8 cellular contexts compared by ENCODE assay signal in the genomic region with DNA sequence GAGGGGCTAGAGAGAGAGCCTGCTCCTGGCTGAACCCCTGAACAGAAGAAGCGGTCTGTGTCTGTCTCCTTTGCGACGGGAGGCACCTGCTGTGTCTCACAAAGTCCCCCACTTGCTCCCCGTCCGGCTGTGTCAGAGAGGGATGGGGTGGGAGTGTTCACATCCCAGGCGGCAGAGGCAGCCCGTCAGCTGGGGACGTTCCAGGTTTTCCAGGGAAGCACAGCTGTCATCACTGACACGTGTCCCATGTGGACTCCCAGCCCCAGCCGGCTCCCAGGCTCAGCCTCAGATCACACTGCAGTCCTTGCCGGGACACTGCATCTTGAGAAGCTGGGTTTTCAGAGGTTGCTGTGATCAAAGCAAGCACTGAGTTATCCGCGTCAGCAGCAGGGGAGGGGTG. TPM values are rescaled to one million over a fixed set of nuclear protein-coding genes. Genes with fewer than 3 reads are reported as not detected.
DNase-seq lines count a peak whose midpoint lies in the region; ATAC-seq and TF ChIP-seq lines count a peak whose summit lies in the region.

No MANE protein-coding gene starts in this region.

- CTCF ChIA-PET in T-cell (lab: Charles Lee), result no interaction called here

- TF ChIP-seq CTCF in glutamatergic neuron (IDR thresholded peaks at IDR 0.05; ENCODE audit: partially characterized antibody, unreplicated experiment), result no peak

- no peaks in the 10 kb centered on the region for H3K27me3 Mint-ChIP-seq in activated T-cell treated with anti-CD3 and anti-CD28 coated beads, Interleukin-2, amount 50 U/mL, for 24 hours
- no peaks in the 10 kb centered on the region for H3K27me3 Mint-ChIP-seq in T-cell
- peaks cover 6% of the 10 kb centered on the region for H3K27me3 Mint-ChIP-seq in glutamatergic neuron (ENCODE audit: unreplicated experiment)
- H3K27me3 Mint-ChIP-seq in stimulated activated naive CD8-positive, alpha-beta T cell treated with anti-CD3 and anti-CD28 coated beads, Interleukin-15, amount 100 ng/mL, for 72 hours, result no peaks in the 10 kb centered on the region

- H3K4me1 Mint-ChIP-seq in activated T-cell treated with anti-CD3 and anti-CD28 coated beads, Interleukin-2, amount 50 U/mL, for 24 hours (ENCODE audit: low read depth), result peaks cover 23% of the 10 kb centered on the region
- H3K4me1 Mint-ChIP-seq in T-cell (peaks cover 12 to 19% (median 18%) of the 10 kb centered on the region in 3 donors), glutamatergic neuron (ENCODE audit: low read depth, unreplicated experiment) (peaks cover 4% of the 10 kb centered on the region)
- peaks cover 41% of the 10 kb centered on the region for H3K4me1 Mint-ChIP-seq in stimulated activated naive CD8-positive, alpha-beta T cell treated with anti-CD3 and anti-CD28 coated beads, Interleukin-15, amount 100 ng/mL, for 72 hours

- ATAC-seq in T-cell (replicated peaks in 1 of 4), result no peak
- no peak for ATAC-seq in stimulated activated naive CD8-positive, alpha-beta T cell treated with anti-CD3 and anti-CD28 coated beads, Interleukin-15, amount 100 ng/mL, for 72 hours

- peaks cover 59% of the 10 kb centered on the region for H3K36me3 Mint-ChIP-seq in activated T-cell treated with anti-CD3 and anti-CD28 coated beads, Interleukin-2, amount 50 U/mL, for 24 hours (ENCODE audit: low read depth)
- peaks cover 11% of the 10 kb centered on the region for H3K36me3 Mint-ChIP-seq in T-cell
- no peaks in the 10 kb centered on the region for H3K36me3 Mint-ChIP-seq in glutamatergic neuron (ENCODE audit: unreplicated experiment)

- no peaks in the 10 kb centered on the region for H3K9me3 Mint-ChIP-seq in activated T-cell treated with anti-CD3 and anti-CD28 coated beads, Interleukin-2, amount 50 U/mL, for 24 hours
- H3K9me3 Mint-ChIP-seq in T-cell, result no peaks in the 10 kb centered on the region
- H3K9me3 Mint-ChIP-seq in glutamatergic neuron (ENCODE audit: unreplicated experiment), result peaks cover 12% of the 10 kb centered on the region
- H3K9me3 Mint-ChIP-seq in stimulated activated naive CD8-positive, alpha-beta T cell treated with anti-CD3 and anti-CD28 coated beads, Interleukin-15, amount 100 ng/mL, for 72 hours, result no peaks in the 10 kb centered on the region

- H3K4me3 Mint-ChIP-seq in activated T-cell treated with anti-CD3 and anti-CD28 coated beads, Interleukin-2, amount 50 U/mL, for 24 hours, result peak overlapping the region; percentile 91
- H3K4me3 Mint-ChIP-seq in T-cell (peak overlapping the region; percentile 83 to 97 (median 93)), glutamatergic neuron (ENCODE audit: unreplicated experiment) (peak overlapping the region; percentile 90)
- H3K4me3 Mint-ChIP-seq in stimulated activated naive CD8-positive, alpha-beta T cell treated with anti-CD3 and anti-CD28 coated beads, Interleukin-15, amount 100 ng/mL, for 72 hours, result peak overlapping the region; percentile 96 to 97

- peak overlapping the region; percentile 99 for H3K27ac Mint-ChIP-seq in activated T-cell treated with anti-CD3 and anti-CD28 coated beads, Interleukin-2, amount 50 U/mL, for 24 hours
- H3K27ac Mint-ChIP-seq in T-cell (peak overlapping the region in 1 of 2 donors; percentile 34), glutamatergic neuron (ENCODE audit: unreplicated experiment) (peak overlapping the region; percentile 85)
- no peak overlapping the region for H3K27ac Mint-ChIP-seq in stimulated activated naive CD8-positive, alpha-beta T cell treated with anti-CD3 and anti-CD28 coated beads, Interleukin-15, amount 100 ng/mL, for 72 hours

- DNase-seq in activated T-cell treated with anti-CD3 and anti-CD28 coated beads, Interleukin-2, amount 50 U/mL, for 24 hours, result no peak
- DNase-seq in activated T-cell treated with anti-CD3 and anti-CD28 coated beads, Interleukin-2, amount 50 U/mL, for 48 hours, result no peak
- DNase-seq in T-cell, result no peak
- peak; percentile 73 for DNase-seq in glutamatergic neuron
- DNase-seq in stimulated activated naive CD8-positive, alpha-beta T cell treated with anti-CD3 and anti-CD28 coated beads, Interleukin-15, amount 100 ng/mL, for 72 hours, result no peak
- DNase-seq in putamen (ENCODE audit: low spot score), result no peak
- DNase-seq in superior temporal gyrus (ENCODE audit: extremely low spot score), result no peak
- DNase-seq in stimulated activated CD4-positive, alpha-beta T cell treated with anti-CD3 and anti-CD28 coated beads, Interleukin-4, amount 100 ng/mL, for 24 hours, result no peak

- POLR2A ChIA-PET in T-cell (lab: Charles Lee), result no interaction called here

RNA-seq across cellular contexts. Expression of a gene that starts 1.6 kb away (rescaled TPM):
- 10 to 100 TPM; 36.0 to 73.0 (median 56.1) TPM for total RNA-seq in T-cell
- total RNA-seq in glutamatergic neuron (ENCODE audit: unreplicated experiment), result 101 TPM

RNA-seq across cellular contexts. Expression of a gene that starts 6.0 kb away (rescaled TPM):
- total RNA-seq in T-cell (under 1 TPM in 1 of 5 donors, not detected in 4; 0.26 TPM), glutamatergic neuron (ENCODE audit: unreplicated experiment) (2.2 TPM)

RNA-seq across cellular contexts. Expression of a gene that starts 19.9 kb away (rescaled TPM):
- total RNA-seq in T-cell (100 to 1,000 TPM in 3 of 5 donors, 10 to 100 TPM in 2; 77.1 to 141 (median 114) TPM), glutamatergic neuron (ENCODE audit: unreplicated experiment) (118 TPM)

RNA-seq across cellular contexts. Expression of a gene that starts 38.8 kb away (rescaled TPM):
- total RNA-seq in T-cell (100 to 1,000 TPM in 3 of 5 donors, 10 to 100 TPM in 2; 33.1 to 158 (median 115) TPM), glutamatergic neuron (ENCODE audit: unreplicated experiment) (0.22 TPM)

RNA-seq across cellular contexts. Expression of a gene that starts 50.4 kb away (rescaled TPM):
- total RNA-seq in T-cell (1 to 10 TPM; 2.5 to 9.3 (median 6.5) TPM), glutamatergic neuron (ENCODE audit: unreplicated experiment) (4.2 TPM)

Comparison
In these comparisons a context has a peak if more than half of its experiments do, and no peak if none do; other contexts are left out.
1. H3K27ac Mint-ChIP-seq: peak in activated T-cell treated with anti-CD3 and anti-CD28 coated beads, Interleukin-2, amount 50 U/mL, for 24 hours (single experiment) and glutamatergic neuron (single experiment); none in stimulated activated naive CD8-positive, alpha-beta T cell treated with anti-CD3 and anti-CD28 coated beads, Interleukin-15, amount 100 ng/mL, for 72 hours (0 of 2).
2. Peak in every context shown above with its lines, with median percentiles within 50 percentile points of each other: H3K4me3 Mint-ChIP-seq.